In the genomic region with DNA sequence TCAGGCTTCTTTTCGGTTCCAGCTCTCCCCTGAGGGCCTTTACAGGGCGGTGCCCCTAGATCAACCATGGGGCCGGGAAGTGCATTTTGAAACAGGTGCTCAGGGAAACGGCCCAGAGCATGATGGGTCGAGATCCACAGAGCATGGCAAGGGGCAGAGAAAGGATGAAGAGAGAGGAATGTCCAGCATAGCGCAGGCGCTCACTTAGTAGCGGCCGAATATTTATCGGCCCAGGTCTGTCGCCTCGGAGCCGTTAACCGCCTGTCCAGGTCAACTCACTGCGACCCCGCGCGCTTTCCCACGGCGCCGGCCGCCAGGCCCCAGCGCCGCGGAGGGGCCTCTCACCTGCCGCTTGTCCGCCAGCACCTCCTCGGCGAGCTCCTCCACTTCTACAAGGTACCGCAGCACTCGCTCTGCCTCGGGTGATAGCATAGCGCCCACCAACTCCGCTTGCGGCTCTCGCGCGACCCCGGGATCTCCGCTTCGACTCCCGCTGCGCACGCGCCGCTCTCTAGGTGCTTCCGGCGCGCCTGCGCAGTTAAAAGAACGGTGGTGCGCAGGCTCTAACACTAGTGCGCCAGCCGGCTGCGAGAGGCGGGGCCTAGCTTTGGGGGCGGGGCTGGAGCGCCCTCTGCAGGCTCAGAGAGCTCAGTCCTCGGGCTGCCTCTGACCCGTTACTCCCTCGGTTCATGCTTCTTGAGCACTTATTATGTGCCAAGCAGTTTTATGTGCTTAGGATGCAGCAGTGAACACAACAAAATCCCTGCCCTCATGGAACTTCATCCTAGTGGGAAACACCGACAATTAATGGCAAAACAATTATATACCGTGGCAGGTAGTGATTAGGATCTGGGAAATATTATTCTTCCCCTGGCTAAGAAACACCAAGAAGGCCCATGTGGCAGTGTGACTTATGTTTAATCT, we compare ENCODE assay signal across 1 cellular context.
TF ChIP-seq lines count a peak whose summit lies in the region.

PDRG1 (minus strand) TSS at position 517 of the 924 bp plus-strand sequence; CDS start at position 432, 85 bp downstream.

TF ChIP-seq in HepG2, 621 proteins besides CTCF, POLR2A, EP300 and RAD21 (continued from another document and continues in another):
- TF ChIP-seq ZNF503 (CRISPR knock-in tag; IDR thresholded peaks at IDR 0.05): peak; percentile 79; the same call in 1 of the 2 replicates
- 0 out of 2 replicates have a peak, but pooled peaks have one; percentile 28 for TF ChIP-seq ZC3H4 (CRISPR knock-in tag; IDR thresholded peaks at IDR 0.05; ENCODE audit: borderline replicate concordance)
- peak; percentile 73 for TF ChIP-seq ZNF431 (CRISPR knock-in tag; IDR thresholded peaks at IDR 0.05; ENCODE audit: borderline replicate concordance, low read depth)
- TF ChIP-seq MZF1 (CRISPR knock-in tag; IDR thresholded peaks at IDR 0.05; ENCODE audit: borderline replicate concordance): no peak
- TF ChIP-seq CCDC6 (CRISPR knock-in tag; IDR thresholded peaks at IDR 0.05): peak; percentile 55
- TF ChIP-seq CHD2 (IDR thresholded peaks at IDR 0.05; ENCODE audit: low read depth, low read length): peak; percentile 100
- 0 out of 2 replicates have a peak, but pooled peaks have one; percentile 76 for TF ChIP-seq ZNF30 (CRISPR knock-in tag; IDR thresholded peaks at IDR 0.05)
- TF ChIP-seq ZNF547 (CRISPR knock-in tag; IDR thresholded peaks at IDR 0.05): peak; percentile 96
- no peak for TF ChIP-seq JUND (CRISPR knock-in tag; IDR thresholded peaks at IDR 0.05)
- TF ChIP-seq SRSF4 (IDR thresholded peaks at IDR 0.05; ENCODE audit: low read depth, low read length, poor library complexity, severe bottlenecking): no peak
- TF ChIP-seq THAP11 (CRISPR knock-in tag; IDR thresholded peaks at IDR 0.05): peak; percentile 95
- no peak for TF ChIP-seq DNMT3B (CRISPR knock-in tag; conservative IDR thresholded peaks at IDR 0.05)
- TF ChIP-seq ZFP36 (IDR thresholded peaks at IDR 0.05; ENCODE audit: borderline replicate concordance, low read depth, low read length, partially characterized antibody): peak; percentile 19
- no peak for TF ChIP-seq ZNF841 (CRISPR knock-in tag; IDR thresholded peaks at IDR 0.05; ENCODE audit: borderline replicate concordance)
- peak; percentile 89 for TF ChIP-seq BRD4 (CRISPR knock-in tag; IDR thresholded peaks at IDR 0.05)
- no peak for TF ChIP-seq ZNF7 (CRISPR knock-in tag; IDR thresholded peaks at IDR 0.05)
- TF ChIP-seq DMAP1 (CRISPR knock-in tag; IDR thresholded peaks at IDR 0.05): peak; percentile 82
- TF ChIP-seq, protein P1, sequence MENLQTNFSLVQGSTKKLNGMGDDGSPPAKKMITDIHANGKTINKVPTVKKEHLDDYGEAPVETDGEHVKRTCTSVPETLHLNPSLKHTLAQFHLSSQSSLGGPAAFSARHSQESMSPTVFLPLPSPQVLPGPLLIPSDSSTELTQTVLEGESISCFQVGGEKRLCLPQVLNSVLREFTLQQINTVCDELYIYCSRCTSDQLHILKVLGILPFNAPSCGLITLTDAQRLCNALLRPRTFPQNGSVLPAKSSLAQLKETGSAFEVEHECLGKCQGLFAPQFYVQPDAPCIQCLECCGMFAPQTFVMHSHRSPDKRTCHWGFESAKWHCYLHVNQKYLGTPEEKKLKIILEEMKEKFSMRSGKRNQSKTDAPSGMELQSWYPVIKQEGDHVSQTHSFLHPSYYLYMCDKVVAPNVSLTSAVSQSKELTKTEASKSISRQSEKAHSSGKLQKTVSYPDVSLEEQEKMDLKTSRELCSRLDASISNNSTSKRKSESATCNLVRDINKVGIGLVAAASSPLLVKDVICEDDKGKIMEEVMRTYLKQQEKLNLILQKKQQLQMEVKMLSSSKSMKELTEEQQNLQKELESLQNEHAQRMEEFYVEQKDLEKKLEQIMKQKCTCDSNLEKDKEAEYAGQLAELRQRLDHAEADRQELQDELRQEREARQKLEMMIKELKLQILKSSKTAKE (CRISPR knock-in tag; IDR thresholded peaks at IDR 0.05; ENCODE audit: borderline replicate concordance): no peak
- TF ChIP-seq TGIF2 (CRISPR knock-in tag; IDR thresholded peaks at IDR 0.05): peak; percentile 46
- TF ChIP-seq RXRA (CRISPR knock-in tag; IDR thresholded peaks at IDR 0.05): peak; percentile 74
- peak; percentile 85 for TF ChIP-seq CHCHD3 (CRISPR knock-in tag; IDR thresholded peaks at IDR 0.05)
- TF ChIP-seq, protein P2, sequence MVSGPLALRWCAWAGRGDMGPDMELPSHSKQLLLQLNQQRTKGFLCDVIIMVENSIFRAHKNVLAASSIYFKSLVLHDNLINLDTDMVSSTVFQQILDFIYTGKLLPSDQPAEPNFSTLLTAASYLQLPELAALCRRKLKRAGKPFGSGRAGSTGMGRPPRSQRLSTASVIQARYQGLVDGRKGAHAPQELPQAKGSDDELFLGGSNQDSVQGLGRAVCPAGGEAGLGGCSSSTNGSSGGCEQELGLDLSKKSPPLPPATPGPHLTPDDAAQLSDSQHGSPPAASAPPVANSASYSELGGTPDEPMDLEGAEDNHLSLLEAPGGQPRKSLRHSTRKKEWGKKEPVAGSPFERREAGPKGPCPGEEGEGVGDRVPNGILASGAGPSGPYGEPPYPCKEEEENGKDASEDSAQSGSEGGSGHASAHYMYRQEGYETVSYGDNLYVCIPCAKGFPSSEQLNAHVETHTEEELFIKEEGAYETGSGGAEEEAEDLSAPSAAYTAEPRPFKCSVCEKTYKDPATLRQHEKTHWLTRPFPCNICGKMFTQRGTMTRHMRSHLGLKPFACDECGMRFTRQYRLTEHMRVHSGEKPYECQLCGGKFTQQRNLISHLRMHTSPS (CRISPR knock-in tag; IDR thresholded peaks at IDR 0.05; ENCODE audit: low read depth): peak; percentile 80
- peak; percentile 71; the same call in 1 of the 2 replicates for TF ChIP-seq SP1 (IDR thresholded peaks at IDR 0.05)
- peak; percentile 99 for TF ChIP-seq SP1 (CRISPR knock-in tag; IDR thresholded peaks at IDR 0.05)
- TF ChIP-seq ELF3 (CRISPR knock-in tag; IDR thresholded peaks at IDR 0.05): peak; percentile 72
- no peak; the same call in 1 of the 2 replicates for TF ChIP-seq KDM4B (CRISPR knock-in tag; IDR thresholded peaks at IDR 0.05)
- peak; percentile 83 for TF ChIP-seq ZNF205 (CRISPR knock-in tag; IDR thresholded peaks at IDR 0.05)
- TF ChIP-seq ZNF543 (CRISPR knock-in tag; IDR thresholded peaks at IDR 0.05): 0 out of 2 replicates have a peak, but pooled peaks have one; percentile 49
- no peak for TF ChIP-seq RORA (CRISPR knock-in tag; IDR thresholded peaks at IDR 0.05)
- peak; percentile 99 for TF ChIP-seq XRCC5 (optimal IDR thresholded peaks at IDR 0.05; ENCODE audit: low read length)
- TF ChIP-seq RBM39 (IDR thresholded peaks at IDR 0.05; ENCODE audit: low read depth, low read length, poor library complexity, severe bottlenecking): peak; percentile 87
- TF ChIP-seq, protein P3, sequence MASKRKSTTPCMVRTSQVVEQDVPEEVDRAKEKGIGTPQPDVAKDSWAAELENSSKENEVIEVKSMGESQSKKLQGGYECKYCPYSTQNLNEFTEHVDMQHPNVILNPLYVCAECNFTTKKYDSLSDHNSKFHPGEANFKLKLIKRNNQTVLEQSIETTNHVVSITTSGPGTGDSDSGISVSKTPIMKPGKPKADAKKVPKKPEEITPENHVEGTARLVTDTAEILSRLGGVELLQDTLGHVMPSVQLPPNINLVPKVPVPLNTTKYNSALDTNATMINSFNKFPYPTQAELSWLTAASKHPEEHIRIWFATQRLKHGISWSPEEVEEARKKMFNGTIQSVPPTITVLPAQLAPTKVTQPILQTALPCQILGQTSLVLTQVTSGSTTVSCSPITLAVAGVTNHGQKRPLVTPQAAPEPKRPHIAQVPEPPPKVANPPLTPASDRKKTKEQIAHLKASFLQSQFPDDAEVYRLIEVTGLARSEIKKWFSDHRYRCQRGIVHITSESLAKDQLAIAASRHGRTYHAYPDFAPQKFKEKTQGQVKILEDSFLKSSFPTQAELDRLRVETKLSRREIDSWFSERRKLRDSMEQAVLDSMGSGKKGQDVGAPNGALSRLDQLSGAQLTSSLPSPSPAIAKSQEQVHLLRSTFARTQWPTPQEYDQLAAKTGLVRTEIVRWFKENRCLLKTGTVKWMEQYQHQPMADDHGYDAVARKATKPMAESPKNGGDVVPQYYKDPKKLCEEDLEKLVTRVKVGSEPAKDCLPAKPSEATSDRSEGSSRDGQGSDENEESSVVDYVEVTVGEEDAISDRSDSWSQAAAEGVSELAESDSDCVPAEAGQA (IDR thresholded peaks at IDR 0.05; ENCODE audit: low read depth): peak; percentile 49; the same call in 1 of the 2 replicates
- TF ChIP-seq, protein P3 (CRISPR knock-in tag; IDR thresholded peaks at IDR 0.05; ENCODE audit: borderline replicate concordance): peak; percentile 79; the same call in 1 of the 2 replicates
- TF ChIP-seq ZFP41 (CRISPR knock-in tag; IDR thresholded peaks at IDR 0.05; ENCODE audit: borderline replicate concordance): 0 out of 2 replicates have a peak, but pooled peaks have one; percentile 84
- 0 out of 2 replicates have a peak, but pooled peaks have one; percentile 15 for TF ChIP-seq CHD4 (IDR thresholded peaks at IDR 0.05; ENCODE audit: borderline replicate concordance, low read length)
- TF ChIP-seq TRAFD1 (CRISPR knock-in tag; IDR thresholded peaks at IDR 0.05; ENCODE audit: borderline replicate concordance): no peak
- peak; percentile 84 for TF ChIP-seq MED1 (CRISPR knock-in tag; IDR thresholded peaks at IDR 0.05)
- TF ChIP-seq HDAC6 (IDR thresholded peaks at IDR 0.05; ENCODE audit: low read depth, low read length): no peak
- TF ChIP-seq ZNF17 (CRISPR knock-in tag; IDR thresholded peaks at IDR 0.05): no peak
- TF ChIP-seq CBFB (CRISPR knock-in tag; IDR thresholded peaks at IDR 0.05): peak; percentile 58; the same call in 1 of the 2 replicates
- 0 out of 2 replicates have a peak, but pooled peaks have one; percentile 68 for TF ChIP-seq SATB2 (CRISPR knock-in tag; IDR thresholded peaks at IDR 0.05)
- no peak for TF ChIP-seq CENPX (CRISPR knock-in tag; IDR thresholded peaks at IDR 0.05)
- no peak for TF ChIP-seq PRMT3 (CRISPR knock-in tag; IDR thresholded peaks at IDR 0.05; ENCODE audit: borderline replicate concordance, low read depth)
- peak; percentile 78; the same call in 1 of the 2 replicates for TF ChIP-seq ZNF569 (CRISPR knock-in tag; IDR thresholded peaks at IDR 0.05; ENCODE audit: borderline replicate concordance)
- TF ChIP-seq AHR (CRISPR knock-in tag; IDR thresholded peaks at IDR 0.05): peak; percentile 92
- TF ChIP-seq KAT8 (CRISPR knock-in tag; IDR thresholded peaks at IDR 0.05): peak; percentile 98
- TF ChIP-seq ZSCAN29 (CRISPR knock-in tag; conservative IDR thresholded peaks at IDR 0.05): no peak
- TF ChIP-seq TRIM22 (IDR thresholded peaks at IDR 0.05): no peak
- TF ChIP-seq ZNF570 (CRISPR knock-in tag; IDR thresholded peaks at IDR 0.05; ENCODE audit: borderline replicate concordance): no peak; the same call in 1 of the 2 replicates
- TF ChIP-seq KLF15 (CRISPR knock-in tag; IDR thresholded peaks at IDR 0.05; ENCODE audit: borderline replicate concordance): peak; percentile 87
- peak; percentile 84 for TF ChIP-seq ZSCAN21 (CRISPR knock-in tag; IDR thresholded peaks at IDR 0.05; ENCODE audit: borderline replicate concordance)
- no peak for TF ChIP-seq PAF1 (CRISPR knock-in tag; IDR thresholded peaks at IDR 0.05)
- no peak; the same call in 1 of the 2 replicates for TF ChIP-seq AKAP8 (CRISPR knock-in tag; IDR thresholded peaks at IDR 0.05)
